In genomic region chr18:24491882-24492281, GRCh38 we compare ENCODE assay signal across 9 cellular contexts. TPM values are rescaled to one million over a fixed set of nuclear protein-coding genes. Genes with fewer than 3 reads are reported as not detected.
DNase-seq lines count a peak whose midpoint lies in the region; ATAC-seq lines count a peak whose summit lies in the region.
"Had no signal": no experiment of that assay in that cellular context is flagged by ENCODE, and none has a peak within 500 bp of the region (broad histone marks: within the 10 kb centered on the region; RNA-seq: fewer than 3 reads in every experiment).

No MANE protein-coding gene starts in this region.

- peak; percentile 67 for DNase-seq in DMS79 (lab: John Stamatoyannopoulos, UW)
- DNase-seq in SHP77 treated with DMSO at 0.1 percent for 48 hours (lab: John Stamatoyannopoulos, UW) = peak; percentile 16
- DNase-seq in UCSD-AML1 (lab: John Stamatoyannopoulos, UW; ENCODE audit: unreplicated experiment) = no peak
- DNase-seq in epidermal melanocyte (ENCODE audit: insufficient read length, low spot score) = no peak
- no peak for DNase-seq in NCI-H774 (lab: John Stamatoyannopoulos, UW)
- DNase-seq: NCI-H1105 treated with DMSO at 0.1 percent for 48 hours had no signal

- ATAC-seq in GM19035 (IDR thresholded peaks at IDR 0.05; ENCODE audit: unreplicated experiment) (peak; percentile 74), HG02938 (IDR thresholded peaks at IDR 0.05; ENCODE audit: unreplicated experiment) (peak; percentile 85), esophagus mucosa (no peak)

RNA-seq across cellular contexts. Expression of gene HRH4, which starts 31.4 kb away (rescaled TPM):
- 0.28 TPM for total RNA-seq in esophagus mucosa

Comparison
In these comparisons a context has a peak if more than half of its experiments do, and no peak if none do; other contexts are left out.
1. DNase-seq: peak in DMS79 (single experiment) and SHP77 treated with DMSO at 0.1 percent for 48 hours (single experiment); none in UCSD-AML1 (single experiment), epidermal melanocyte (single experiment) and NCI-H774 (single experiment).